8 cellular contexts compared by ENCODE assay signal in the genomic region with DNA sequence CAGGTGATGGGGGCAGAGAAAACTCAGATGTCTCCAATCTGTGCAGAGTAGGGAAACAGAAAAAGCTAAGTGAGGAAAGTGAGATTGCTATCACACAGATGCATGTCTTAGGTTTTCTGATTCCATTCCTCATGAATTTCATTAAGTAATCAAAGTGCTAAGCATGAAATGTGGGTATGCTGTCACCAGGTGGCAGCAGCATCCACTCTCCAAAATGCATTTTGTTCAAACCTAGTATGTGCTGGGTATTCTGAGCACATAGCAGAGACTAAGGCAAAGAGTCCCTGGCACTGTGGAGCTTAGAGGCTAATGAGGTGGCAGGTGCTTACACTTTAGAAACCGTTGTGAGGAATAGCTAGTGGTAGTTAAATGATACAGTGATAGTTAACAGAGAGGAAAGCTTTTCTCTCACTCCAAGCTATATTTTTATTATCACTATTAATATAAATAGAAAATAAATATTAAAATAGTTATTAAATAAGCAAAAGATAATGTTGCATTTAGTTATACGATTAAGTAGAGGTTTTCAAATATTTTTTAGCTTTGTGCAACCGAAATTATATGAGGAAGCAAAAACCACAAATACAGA.
DNase-seq lines count a peak whose midpoint lies in the region; ATAC-seq and TF ChIP-seq lines count a peak whose summit lies in the region.

No MANE protein-coding gene starts in this region.

- no peaks in the 10 kb centered on the region for H3K36me3 Mint-ChIP-seq in activated T-cell treated with anti-CD3 and anti-CD28 coated beads, Interleukin-2, amount 50 U/mL, for 4 hours (ENCODE audit: insufficient read depth)

- TF ChIP-seq CTCF in AG04450 (IDR thresholded peaks at IDR 0.05; ENCODE audit: low read depth, low read length) (peak; percentile 52), GM13976 (IDR thresholded peaks at IDR 0.05; ENCODE audit: borderline replicate concordance, control extremely low read depth, extremely low read depth, insufficient read depth, missing control alignments) (peak; percentile 54)

- no peak overlapping the region for H3K9ac ChIP-seq in iPS-20b (ENCODE audit: low read depth, low read length)

- no peak for DNase-seq in AG04450 (ENCODE audit: low read depth, low spot score)
- peak; percentile 37 for DNase-seq in GM13976 (ENCODE audit: low spot score)
- peak; percentile 51 for DNase-seq in NCI-H187 treated with DMSO at 0.1 percent for 48 hours (lab: John Stamatoyannopoulos, UW)
- no peak for DNase-seq in activated T-cell treated with anti-CD3 and anti-CD28 coated beads, Interleukin-2, amount 50 U/mL, for 4 hours
- peak; percentile 18 to 19 for DNase-seq in stimulated activated CD4-positive, alpha-beta T cell treated with anti-CD3 and anti-CD28 coated beads, Interleukin-4, amount 100 ng/mL, for 48 hours (ENCODE audit: low read depth in 2 of 2)
- DNase-seq in NCI-H526 treated with DMSO at 0.1 percent for 48 hours (lab: John Stamatoyannopoulos, UW), result no peak

- POLR2A ChIA-PET in AG04450 (lab: Yijun Ruan, JAX), result no interaction called here

- CTCF ChIA-PET in AG04450 (lab: Charles Lee), result interaction anchor here (0.6 to 1.4 kb wide), 4 partner anchors 10 to 197 kb away, joined by 3 to 4 read pairs (median 3); no protein-coding TSS in a partner anchor

- H3K36me3 ChIP-seq in iPS-20b (ENCODE audit: insufficient read depth, low read depth, low read length), result no peaks in the 10 kb centered on the region

- no peak overlapping the region for H3K4me3 ChIP-seq in AG04450 (ENCODE audit: low read depth, low read length)
- H3K4me3 ChIP-seq in iPS-20b (ENCODE audit: low read length), result peak overlapping the region; percentile 27; the same call in 1 of the 2 replicates

- peaks cover 7% of the 10 kb centered on the region for H3K4me1 Mint-ChIP-seq in activated T-cell treated with anti-CD3 and anti-CD28 coated beads, Interleukin-2, amount 50 U/mL, for 4 hours (ENCODE audit: low read depth)

- H3K9me3 ChIP-seq in AG04450 (ENCODE audit: control insufficient read depth, insufficient read depth, low read length) (no peaks in the 10 kb centered on the region; the same call in 1 of the 2 replicates), iPS-20b (ENCODE audit: insufficient read depth, low read depth, low read length) (no peaks in the 10 kb centered on the region)

- H3K27ac ChIP-seq in AG04450 (ENCODE audit: low read depth, low read length), result no peak overlapping the region
- no peak overlapping the region for H3K27ac ChIP-seq in iPS-20b (ENCODE audit: low read length)

- H3K27me3 Mint-ChIP-seq in activated T-cell treated with anti-CD3 and anti-CD28 coated beads, Interleukin-2, amount 50 U/mL, for 4 hours (ENCODE audit: low read depth), result no peaks in the 10 kb centered on the region

- 0 out of 2 replicates have a peak, but pooled peaks cover 3% of the 10 kb centered on the region for H3K4me1 ChIP-seq in iPS-20b (ENCODE audit: insufficient read depth, low read length)

- ATAC-seq in activated T-cell treated with anti-CD3 and anti-CD28 coated beads, Interleukin-2, amount 50 U/mL, for 4 hours, result peak; percentile 63 to 69
- ATAC-seq in GM18867 (IDR thresholded peaks at IDR 0.05; ENCODE audit: unreplicated experiment), result no peak

- H3K9me3 Mint-ChIP-seq in activated T-cell treated with anti-CD3 and anti-CD28 coated beads, Interleukin-2, amount 50 U/mL, for 4 hours, result no peaks in the 10 kb centered on the region

- H3K4me3 Mint-ChIP-seq in activated T-cell treated with anti-CD3 and anti-CD28 coated beads, Interleukin-2, amount 50 U/mL, for 4 hours, result peak overlapping the region; percentile 67

- in situ Hi-C loops in GM13976 (cut with MboI; ENCODE audit: low sequenced_read_pairs, unreplicated experiment), result no loop called here

- H3K27me3 ChIP-seq in AG04450 (ENCODE audit: control insufficient read depth, insufficient read depth, low read length) (no peaks in the 10 kb centered on the region), iPS-20b (ENCODE audit: insufficient read depth, low read length) (no peaks in the 10 kb centered on the region; the same call in 1 of the 2 replicates)

Comparison
In these comparisons a context has a peak if more than half of its experiments do, and no peak if none do; other contexts are left out.
1. DNase-seq: peak in GM13976 (single experiment), NCI-H187 treated with DMSO at 0.1 percent for 48 hours (single experiment) and stimulated activated CD4-positive, alpha-beta T cell treated with anti-CD3 and anti-CD28 coated beads, Interleukin-4, amount 100 ng/mL, for 48 hours (2 of 2); none in AG04450 (single experiment), activated T-cell treated with anti-CD3 and anti-CD28 coated beads, Interleukin-2, amount 50 U/mL, for 4 hours (single experiment) and NCI-H526 treated with DMSO at 0.1 percent for 48 hours (single experiment).